In genomic region chr16:16143038-16143763, GRCh38 we compare ENCODE assay signal across 9 cellular contexts.
DNase-seq lines count a peak whose midpoint lies in the region; ATAC-seq, FAIRE-seq and TF ChIP-seq lines count a peak whose summit lies in the region.
"Had no signal": no experiment of that assay in that cellular context is flagged by ENCODE, and none has a peak within 500 bp of the region (broad histone marks: within the 10 kb centered on the region; RNA-seq: fewer than 3 reads in every experiment).

No MANE protein-coding gene starts in this region.

- H3K9ac ChIP-seq in DND-41 (ENCODE audit: low read depth, low read length) (no peak overlapping the region), liver (ENCODE audit: low read depth in 1 of 2, low read length in 2 of 2) (no peak overlapping the region)

- peaks cover 4% of the 10 kb centered on the region for H4K20me1 ChIP-seq in DND-41 (ENCODE audit: insufficient read depth, low read length)

- WGBS in liver = 73% methylated on average over 15 of the region's 15 CpGs

- H3K79me2 ChIP-seq in DND-41 (ENCODE audit: insufficient read depth, low read length) = no peaks in the 10 kb centered on the region

- FAIRE-seq in HTR-8/SVneo (lab: Jason Lieb, UNC) = no peak

- H3K4me1 ChIP-seq in DND-41 (ENCODE audit: insufficient read depth, low read length) (no peaks in the 10 kb centered on the region), liver (ENCODE audit: control insufficient read depth in 4 of 4, insufficient read depth in 4 of 4, low read length in 3 of 4) (peaks cover 0 to 22% (median 16%) of the 10 kb centered on the region in 4 donors)

- H3K27me3 ChIP-seq in DND-41 (ENCODE audit: insufficient read depth, low read length, poor library complexity) (no peaks in the 10 kb centered on the region), liver (ENCODE audit: control insufficient read depth in 4 of 4, insufficient read depth in 4 of 4, low read length in 3 of 4) (no peaks in the 10 kb centered on the region)

- H3K36me3 ChIP-seq in DND-41 (ENCODE audit: insufficient read depth, low read length) (peaks cover 60% of the 10 kb centered on the region), liver (ENCODE audit: control insufficient read depth in 4 of 4, insufficient read depth in 3 of 4, low read depth in 1 of 4, low read length in 3 of 4) (no peaks in the 10 kb centered on the region)

- ATAC-seq in DND-41 (ENCODE audit: insufficient read depth, low read depth) = peak; percentile 42; the same call in 1 of the 3 replicates
- ATAC-seq: activated CD4-positive, CD25-positive, alpha-beta regulatory T cell treated with anti-CD3 and anti-CD28 coated beads, Interleukin-2, amount 50 U/mL, for 24 hours had no signal

- no peak overlapping the region for H2AFZ ChIP-seq in DND-41 (ENCODE audit: low read depth, low read length)

- TF ChIP-seq CTCF in DND-41 (IDR thresholded peaks at IDR 0.05; ENCODE audit: borderline replicate concordance, extremely low read depth, low read length, poor library complexity, severe bottlenecking) = peak; percentile 58
- TF ChIP-seq CTCF in VCaP (conservative IDR thresholded peaks at IDR 0.05) = peak; percentile 48; the same call in 1 of the 2 replicates
- TF ChIP-seq CTCF in liver (IDR thresholded peaks at IDR 0.05; ENCODE audit: low read depth, low read length, missing input control) = peak; percentile 18

- no peak overlapping the region for H3K4me2 ChIP-seq in DND-41 (ENCODE audit: insufficient read depth, low read length)

- H3K4me3 ChIP-seq in DND-41 (ENCODE audit: low read depth in 1 of 2, low read length in 2 of 2) (no peak overlapping the region), liver (ENCODE audit: low read depth in 1 of 3, low read length in 3 of 3) (no peak overlapping the region)

- TF ChIP-seq RAD21 in liver (IDR thresholded peaks at IDR 0.05) = peak in 1 of 2 donors; percentile 25

- no peak overlapping the region for H3K27ac ChIP-seq in DND-41 (ENCODE audit: low read length)
- no peak overlapping the region for H3K27ac ChIP-seq in VCaP
- no peak overlapping the region for H3K27ac ChIP-seq in liver (ENCODE audit: low read depth in 1 of 2, low read length in 2 of 2)

- H3K9me3 ChIP-seq in DND-41 (ENCODE audit: insufficient read depth, low read length, severe bottlenecking) (no peaks in the 10 kb centered on the region), liver (ENCODE audit: control insufficient read depth in 4 of 4, low read length in 3 of 4) (no peaks in the 10 kb centered on the region)

- DNase-seq in DND-41 (peak; percentile 34), HTR-8/SVneo (ENCODE audit: insufficient read length, low spot score) (peak; percentile 44), H4 (ENCODE audit: low spot score) (no peak)
- DNase-seq in activated CD4-positive, CD25-positive, alpha-beta regulatory T cell treated with anti-CD3 and anti-CD28 coated beads, Interleukin-2, amount 50 U/mL, for 72 hours = no peak
- no peak for DNase-seq in stimulated activated CD4-positive, alpha-beta T cell treated with anti-CD3 and anti-CD28 coated beads, Interleukin-4, amount 100 ng/mL, for 24 hours
- DNase-seq: stimulated activated CD4-positive, alpha-beta T cell treated with anti-CD3 and anti-CD28 coated beads, Interleukin-2, amount 100 ng/mL, for 24 hours had no signal

TF ChIP-seq in liver, 16 proteins besides CTCF, POLR2A, EP300 and RAD21:
- TF ChIP-seq YY1 (IDR thresholded peaks at IDR 0.05) (no peak), MAX (IDR thresholded peaks at IDR 0.05) (no peak), EGR1 (IDR thresholded peaks at IDR 0.05; ENCODE audit: low read depth in 2 of 2) (no peak)

Comparison
In these comparisons a context has a peak if more than half of its experiments do, and no peak if none do; other contexts are left out.
1. DNase-seq: peak in DND-41 (single experiment) and HTR-8/SVneo (single experiment); none in activated CD4-positive, CD25-positive, alpha-beta regulatory T cell treated with anti-CD3 and anti-CD28 coated beads, Interleukin-2, amount 50 U/mL, for 72 hours (single experiment), stimulated activated CD4-positive, alpha-beta T cell treated with anti-CD3 and anti-CD28 coated beads, Interleukin-4, amount 100 ng/mL, for 24 hours (single experiment) and H4 (single experiment).
2. Peak in every context shown above with its lines, with median percentiles within 50 percentile points of each other: CTCF ChIP-seq.